ENCODE assay signal across 9 cellular contexts in the genomic region with DNA sequence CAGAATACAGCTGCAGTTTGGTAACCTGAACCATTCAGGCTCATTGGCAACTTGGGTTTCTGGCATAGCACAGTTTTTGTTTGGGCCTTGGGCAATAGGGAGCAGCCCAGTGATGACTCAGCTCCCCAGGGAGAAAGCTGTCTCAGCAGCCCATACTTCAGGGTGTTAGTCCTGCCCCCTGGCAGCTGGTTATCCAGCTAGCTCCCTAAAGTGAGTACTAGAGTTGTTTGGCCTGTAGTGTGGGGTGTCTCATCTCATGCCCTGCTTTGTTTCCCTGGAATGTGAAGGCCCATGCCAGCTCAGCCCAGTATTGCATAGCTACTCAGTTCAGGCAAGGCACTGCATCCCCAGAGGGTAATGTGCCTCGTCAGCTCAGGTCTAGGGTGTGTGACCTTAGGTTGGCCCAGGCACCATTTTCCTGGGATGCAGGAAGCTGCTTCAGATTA. TPM values are rescaled to one million over a fixed set of nuclear protein-coding genes. Genes with fewer than 3 reads are reported as not detected.
DNase-seq lines count a peak whose midpoint lies in the region; ATAC-seq and TF ChIP-seq lines count a peak whose summit lies in the region.
"Had no signal": no experiment of that assay in that cellular context is flagged by ENCODE, and none has a peak within 500 bp of the region (broad histone marks: within the 10 kb centered on the region; RNA-seq: fewer than 3 reads in every experiment).

No MANE protein-coding gene starts in this region.

- intact Hi-C loops in naive thymus-derived CD4-positive, alpha-beta T cell (cut with micrococcal nuclease) = no loop called here

- CTCF ChIA-PET in AG04449 (lab: Yijun Ruan, JAX) = interaction anchor here (1.2 to 1.7 kb wide), 6 partner anchors 9 to 20 kb away, joined by 3 to 7 read pairs (median 4); no protein-coding TSS in a partner anchor
- CTCF ChIA-PET in naive thymus-derived CD4-positive, alpha-beta T cell (lab: Charles Lee) = no interaction called here

- H3K4me3 Mint-ChIP-seq in naive thymus-derived CD4-positive, alpha-beta T cell = no peak overlapping the region
- H3K4me3 Mint-ChIP-seq: activated CD4-positive, alpha-beta memory T cell treated with anti-CD3 and anti-CD28 coated beads for 36 hours had no signal

- DNase-seq in AG04449 (ENCODE audit: low read depth, low spot score) (peak; percentile 85), HT1080 (ENCODE audit: low read depth) (peak; percentile 73), astrocyte of the hippocampus (ENCODE audit: low read depth, low spot score) (peak; percentile 86), kidney glomerular epithelial cell (lab: John Stamatoyannopoulos, UW) (peak; percentile 27), SHP77 (lab: John Stamatoyannopoulos, UW) (no peak), T-helper 9 cell (no peak)
- no peak for DNase-seq in naive thymus-derived CD4-positive, alpha-beta T cell
- no peak for DNase-seq in activated effector memory CD4-positive, alpha-beta T cell treated with anti-CD3 and anti-CD28 coated beads, Interleukin-2, amount 50 U/mL, for 16 hours
- DNase-seq: activated CD4-positive, alpha-beta memory T cell treated with anti-CD3 and anti-CD28 coated beads for 36 hours had no signal

- H3K27me3 ChIP-seq in naive thymus-derived CD4-positive, alpha-beta T cell (ENCODE audit: control insufficient read depth in 2 of 2, insufficient read depth in 2 of 2, low read length in 2 of 2) = no peaks in the 10 kb centered on the region

- peaks cover 16 to 84% (median 72%) of the 10 kb centered on the region in 5 donors for H3K36me3 Mint-ChIP-seq in naive thymus-derived CD4-positive, alpha-beta T cell

- no peak for TF ChIP-seq CTCF in AG04449 (IDR thresholded peaks at IDR 0.05; ENCODE audit: insufficient read depth, low read length, missing control alignments)

- H3K27ac ChIP-seq in naive thymus-derived CD4-positive, alpha-beta T cell (ENCODE audit: low read depth, low read length) = no peak overlapping the region

- no peak overlapping the region for H3K27ac Mint-ChIP-seq in naive thymus-derived CD4-positive, alpha-beta T cell
- H3K27ac Mint-ChIP-seq: activated CD4-positive, alpha-beta memory T cell treated with anti-CD3 and anti-CD28 coated beads for 36 hours had no signal

- no peaks in the 10 kb centered on the region for H3K27me3 Mint-ChIP-seq in naive thymus-derived CD4-positive, alpha-beta T cell
- H3K27me3 Mint-ChIP-seq: activated CD4-positive, alpha-beta memory T cell treated with anti-CD3 and anti-CD28 coated beads for 36 hours had no signal

- peaks cover 0 to 16% (median 6%) of the 10 kb centered on the region in 7 donors for H3K4me1 Mint-ChIP-seq in naive thymus-derived CD4-positive, alpha-beta T cell

- H3K4me3 ChIP-seq in AG04449 (ENCODE audit: low read depth, low read length) = no peak overlapping the region
- no peak overlapping the region for H3K4me3 ChIP-seq in naive thymus-derived CD4-positive, alpha-beta T cell (ENCODE audit: low read length)

- no peaks in the 10 kb centered on the region for H3K4me1 ChIP-seq in naive thymus-derived CD4-positive, alpha-beta T cell (ENCODE audit: control insufficient read depth in 2 of 2, insufficient read depth in 2 of 2, low read length in 2 of 2)

- ATAC-seq in naive thymus-derived CD4-positive, alpha-beta T cell = no peak

- POLR2A ChIA-PET in AG04449 (lab: Yijun Ruan, JAX) = interaction anchor here (0.9 to 1.5 kb wide), 6 partner anchors 8 to 52 kb away, joined by 3 to 7 read pairs (median 4); partner anchors contain the start of gene ZNF543
- POLR2A ChIA-PET in naive thymus-derived CD4-positive, alpha-beta T cell (lab: Charles Lee) = no interaction called here

- H3K36me3 ChIP-seq in naive thymus-derived CD4-positive, alpha-beta T cell (ENCODE audit: control insufficient read depth in 2 of 3, insufficient read depth in 3 of 3, low read length in 3 of 3) = peaks cover 0 to 30% (median 4%) of the 10 kb centered on the region in 3 experiments

- peaks cover 0 to 92% (median 51%) of the 10 kb centered on the region in 11 donors for H3K9me3 Mint-ChIP-seq in naive thymus-derived CD4-positive, alpha-beta T cell

- H3K9me3 ChIP-seq in naive thymus-derived CD4-positive, alpha-beta T cell (ENCODE audit: control insufficient read depth in 2 of 3, low read length in 3 of 3) = peaks cover 0 to 30% (median 5%) of the 10 kb centered on the region in 3 experiments

RNA-seq across cellular contexts. Expression of gene ZNF543, which starts 18.2 kb away (rescaled TPM):
- total RNA-seq in HT1080 (2014; rRNA removed; shearing (Covaris generic)) = 4.5 and 6.4 TPM in 2 replicates
- 2.7 and 3.6 TPM in 2 replicates for polyA plus RNA-seq in HT1080 (2015; cell fraction: cytosol; rRNA removed)
- polyA plus RNA-seq in HT1080 (2015; cell fraction: nucleus; rRNA removed) = 4.8 and 5.6 TPM in 2 replicates
- 1 to 10 TPM; 3.6 to 9.0 (median 8.0) TPM for total RNA-seq in naive thymus-derived CD4-positive, alpha-beta T cell
- 1 to 10 TPM; 2.6 to 7.8 TPM for polyA plus RNA-seq in naive thymus-derived CD4-positive, alpha-beta T cell

RNA-seq across cellular contexts. Expression of gene ZNF460, which starts 21.8 kb away (rescaled TPM):
- total RNA-seq in HT1080 (2014; rRNA removed; shearing (Covaris generic)) = 22.6 and 22.7 TPM in 2 replicates
- polyA plus RNA-seq in HT1080 (2015; cell fraction: cytosol; rRNA removed) = 1.8 and 3.3 TPM in 2 replicates
- 14.3 and 18.0 TPM in 2 replicates for polyA plus RNA-seq in HT1080 (2015; cell fraction: nucleus; rRNA removed)
- total RNA-seq in naive thymus-derived CD4-positive, alpha-beta T cell = 10 to 100 TPM; 44.8 to 82.6 (median 71.1) TPM
- 10 to 100 TPM in 1 of 2 donors, 1 to 10 TPM in 1; 8.1 to 10.2 TPM for polyA plus RNA-seq in naive thymus-derived CD4-positive, alpha-beta T cell

RNA-seq across cellular contexts. Expression of gene ZNF304, which starts 49.0 kb away (rescaled TPM):
- 5.0 and 7.0 TPM in 2 replicates for total RNA-seq in HT1080 (2014; rRNA removed; shearing (Covaris generic))
- 3.0 and 3.9 TPM in 2 replicates for polyA plus RNA-seq in HT1080 (2015; cell fraction: cytosol; rRNA removed)
- 7.6 and 7.9 TPM in 2 replicates for polyA plus RNA-seq in HT1080 (2015; cell fraction: nucleus; rRNA removed)
- total RNA-seq in naive thymus-derived CD4-positive, alpha-beta T cell = 10 to 100 TPM in 2 of 5 experiments, 1 to 10 TPM in 3; 6.0 to 12.5 (median 9.0) TPM
- polyA plus RNA-seq in naive thymus-derived CD4-positive, alpha-beta T cell = 1 to 10 TPM; 3.3 to 4.4 TPM

Comparison
In these comparisons a context has a peak if more than half of its experiments do, and no peak if none do; other contexts are left out.
1. DNase-seq: peak in AG04449 (single experiment), HT1080 (single experiment), astrocyte of the hippocampus (single experiment) and kidney glomerular epithelial cell (single experiment); none in naive thymus-derived CD4-positive, alpha-beta T cell (0 of 9), activated effector memory CD4-positive, alpha-beta T cell treated with anti-CD3 and anti-CD28 coated beads, Interleukin-2, amount 50 U/mL, for 16 hours (single experiment), SHP77 (0 of 2) and T-helper 9 cell (single experiment).